In the genomic region with DNA sequence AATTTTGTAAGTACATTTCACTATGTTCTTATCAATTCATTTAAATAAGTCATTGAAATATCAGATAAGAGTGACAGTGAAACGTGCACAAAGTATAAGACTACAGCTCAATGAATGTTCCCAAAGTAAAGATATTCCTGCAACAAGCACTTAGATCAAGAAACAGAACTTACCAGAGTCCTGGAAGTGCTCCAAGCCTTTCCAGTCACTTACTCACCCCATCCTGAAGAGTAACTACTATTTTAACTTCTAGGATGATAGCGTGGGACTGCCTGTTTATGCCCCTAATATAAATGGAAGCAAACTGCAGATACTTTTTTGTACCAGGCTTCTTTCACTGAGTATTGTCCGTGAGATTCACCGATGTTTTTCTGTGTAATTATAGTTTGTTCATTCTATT, we compare ENCODE assay signal across 20 cellular contexts.
A peak's percentile ranks its signal among the peaks of the same experiment; 100 is the strongest.
DNase-seq lines count a peak whose midpoint lies in the region; ATAC-seq and TF ChIP-seq lines count a peak whose summit lies in the region.
"Had no signal": no experiment of that assay in that cellular context is flagged by ENCODE, and none has a peak within 500 bp of the region (broad histone marks: within the 10 kb centered on the region; RNA-seq: fewer than 3 reads in every experiment).

No MANE protein-coding gene starts in this region.

- no peaks in the 10 kb centered on the region for H3F3A ChIP-seq in GM23248 (ENCODE audit: insufficient read depth)

- no peaks in the 10 kb centered on the region for H3K79me2 ChIP-seq in GM23248 (ENCODE audit: insufficient read depth)

- no peaks in the 10 kb centered on the region for H3K9me3 ChIP-seq in GM23248 (ENCODE audit: low read depth)
- H3K9me3 ChIP-seq: adrenal gland, ovary had no signal

- intact Hi-C loops in activated CD4-positive, alpha-beta T cell treated with anti-CD3 and anti-CD28 coated beads for 36 hours (cut with DNase I, micrococcal nuclease), result no loop called here

- DNase-seq in GM23248 (peak; percentile 80), fibroblast of mammary gland (ENCODE audit: low read depth) (peak; percentile 67), renal cortical epithelial cell (ENCODE audit: low read depth) (peak; percentile 29)
- no peak for DNase-seq in activated CD4-positive, alpha-beta T cell treated with anti-CD3 and anti-CD28 coated beads for 36 hours
- DNase-seq in activated CD8-positive, alpha-beta memory T cell treated with anti-CD3 and anti-CD28 coated beads for 24 hours, result no peak
- DNase-seq: activated CD4-positive, CD25-positive, alpha-beta regulatory T cell treated with anti-CD3 and anti-CD28 coated beads, Interleukin-2, amount 50 U/mL, for 72 hours; activated effector memory CD4-positive, alpha-beta T cell treated with anti-CD3 and anti-CD28 coated beads, Interleukin-2, amount 50 U/mL, for 16 hours; adrenal gland; KG1; NCI-H1105; NCI-H774; ovary; stimulated activated CD4-positive, alpha-beta T cell treated with anti-CD3 and anti-CD28 coated beads, Interleukin-4, amount 100 ng/mL, for 4 hours; substantia nigra; T1000 had no signal

- no peak overlapping the region for H3K4me2 ChIP-seq in GM23248 (ENCODE audit: unreplicated experiment)
- H3K4me2 ChIP-seq: BLaER1 treated with 17β-estradiol and CSF1 and Interleukin-3, amounts not matched to agents 10 nM and 100 nM had no signal

- CTCF ChIA-PET in activated CD4-positive, alpha-beta T cell treated with anti-CD3 and anti-CD28 coated beads for 36 hours (lab: Charles Lee), result no interaction called here

- no peaks in the 10 kb centered on the region for H3K27me3 Mint-ChIP-seq in activated CD4-positive, alpha-beta T cell treated with anti-CD3 and anti-CD28 coated beads for 36 hours

- ATAC-seq in SK-N-SH treated with all-trans-retinoic acid at 6 μM for 48 hours, result peak; percentile 73
- ATAC-seq in activated CD4-positive, alpha-beta T cell treated with anti-CD3 and anti-CD28 coated beads for 36 hours, result no peak
- no peak for ATAC-seq in HG03095 (IDR thresholded peaks at IDR 0.05; ENCODE audit: unreplicated experiment)
- ATAC-seq: gastroesophageal sphincter had no signal

- H2AFZ ChIP-seq in GM23248, result no peak overlapping the region

- no peak overlapping the region for H3K4me3 ChIP-seq in GM23248
- H3K4me3 ChIP-seq in fibroblast of mammary gland (ENCODE audit: control insufficient read depth, low read depth, low read length), result no peak overlapping the region
- H3K4me3 ChIP-seq: adrenal gland; BLaER1 treated with 17β-estradiol and CSF1 and Interleukin-3, amounts not matched to agents 10 nM and 100 nM; gastroesophageal sphincter; ovary; SK-N-MC had no signal

- H3K4me3 Mint-ChIP-seq in activated CD4-positive, alpha-beta T cell treated with anti-CD3 and anti-CD28 coated beads for 36 hours, result no peak overlapping the region

- no peaks in the 10 kb centered on the region for H3K36me3 ChIP-seq in GM23248 (ENCODE audit: low read depth)
- H3K36me3 ChIP-seq: adrenal gland; BLaER1 treated with 17β-estradiol and CSF1 and Interleukin-3, amounts not matched to agents 10 nM and 100 nM; gastroesophageal sphincter; ovary had no signal

- no peaks in the 10 kb centered on the region for H3K27me3 ChIP-seq in GM23248 (replicated peaks; ENCODE audit: insufficient read depth)
- H3K27me3 ChIP-seq: adrenal gland; BLaER1 treated with 17β-estradiol and CSF1 and Interleukin-3, amounts not matched to agents 10 nM and 100 nM; gastroesophageal sphincter; ovary had no signal

- H3K27ac Mint-ChIP-seq in activated CD4-positive, alpha-beta T cell treated with anti-CD3 and anti-CD28 coated beads for 36 hours, result no peak overlapping the region

- 68% methylated on average over 4 of the region's 4 CpGs for WGBS in GM23248 (ENCODE audit: low coverage in 1 of 2, low lambda C conversion rate in 2 of 2, missing lambda C conversion rate in 2 of 2), 2 experiments

- no peaks in the 10 kb centered on the region for H3K36me3 Mint-ChIP-seq in activated CD4-positive, alpha-beta T cell treated with anti-CD3 and anti-CD28 coated beads for 36 hours (ENCODE audit: low read depth)

- no peaks in the 10 kb centered on the region for H3K4me1 Mint-ChIP-seq in activated CD4-positive, alpha-beta T cell treated with anti-CD3 and anti-CD28 coated beads for 36 hours

- POLR2A ChIA-PET in activated CD4-positive, alpha-beta T cell treated with anti-CD3 and anti-CD28 coated beads for 36 hours (lab: Charles Lee), result no interaction called here

- no peak for TF ChIP-seq CTCF in fibroblast of mammary gland (conservative IDR thresholded peaks at IDR 0.05; ENCODE audit: control insufficient read depth, insufficient read depth, low read depth, low read length)

- in situ Hi-C loops in GM23248 (cut with MboI), result no loop called here

- no peaks in the 10 kb centered on the region for H4K20me1 ChIP-seq in GM23248 (ENCODE audit: insufficient read depth)
- H4K20me1 ChIP-seq: BLaER1 treated with 17β-estradiol and CSF1 and Interleukin-3, amounts not matched to agents 10 nM and 100 nM had no signal

- H3K9me2 ChIP-seq in GM23248 (ENCODE audit: insufficient read depth), result no peaks in the 10 kb centered on the region

- H3K4me1 ChIP-seq in GM23248 (ENCODE audit: insufficient read depth), result no peaks in the 10 kb centered on the region; the same call in 1 of the 2 replicates
- H3K4me1 ChIP-seq: adrenal gland, gastroesophageal sphincter had no signal

- peaks cover 5% of the 10 kb centered on the region for H3K9me3 Mint-ChIP-seq in activated CD4-positive, alpha-beta T cell treated with anti-CD3 and anti-CD28 coated beads for 36 hours (ENCODE audit: low read depth)

- no peak overlapping the region for H3K9ac ChIP-seq in GM23248
- H3K9ac ChIP-seq: BLaER1 treated with 17β-estradiol and CSF1 and Interleukin-3, amounts not matched to agents 10 nM and 100 nM had no signal

- H3K27ac ChIP-seq in GM23248, result no peak overlapping the region
- H3K27ac ChIP-seq: adrenal gland; BLaER1 treated with 17β-estradiol and CSF1 and Interleukin-3, amounts not matched to agents 10 nM and 100 nM; gastroesophageal sphincter; ovary; SK-N-MC had no signal

TF ChIP-seq in SK-N-SH treated with all-trans-retinoic acid at 6 μM for 48 hours, 23 proteins besides CTCF, POLR2A, EP300 and RAD21:
- TF ChIP-seq ARNTL (CRISPR knock-in tag; IDR thresholded peaks at IDR 0.05; ENCODE audit: borderline replicate concordance, low read depth) (no peak), ISL1 (CRISPR knock-in tag; IDR thresholded peaks at IDR 0.05) (no peak), BACH2 (CRISPR knock-in tag; IDR thresholded peaks at IDR 0.05; ENCODE audit: borderline replicate concordance) (no peak), TOX (CRISPR knock-in tag; IDR thresholded peaks at IDR 0.05; ENCODE audit: borderline replicate concordance) (no peak)
- TF ChIP-seq, protein P1, sequence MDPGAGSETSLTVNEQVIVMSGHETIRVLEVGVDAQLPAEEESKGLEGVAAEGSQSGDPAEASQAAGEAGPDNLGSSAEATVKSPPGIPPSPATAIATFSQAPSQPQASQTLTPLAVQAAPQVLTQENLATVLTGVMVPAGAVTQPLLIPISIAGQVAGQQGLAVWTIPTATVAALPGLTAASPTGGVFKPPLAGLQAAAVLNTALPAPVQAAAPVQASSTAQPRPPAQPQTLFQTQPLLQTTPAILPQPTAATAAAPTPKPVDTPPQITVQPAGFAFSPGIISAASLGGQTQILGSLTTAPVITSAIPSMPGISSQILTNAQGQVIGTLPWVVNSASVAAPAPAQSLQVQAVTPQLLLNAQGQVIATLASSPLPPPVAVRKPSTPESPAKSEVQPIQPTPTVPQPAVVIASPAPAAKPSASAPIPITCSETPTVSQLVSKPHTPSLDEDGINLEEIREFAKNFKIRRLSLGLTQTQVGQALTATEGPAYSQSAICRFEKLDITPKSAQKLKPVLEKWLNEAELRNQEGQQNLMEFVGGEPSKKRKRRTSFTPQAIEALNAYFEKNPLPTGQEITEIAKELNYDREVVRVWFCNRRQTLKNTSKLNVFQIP (CRISPR knock-in tag; IDR thresholded peaks at IDR 0.05; ENCODE audit: borderline replicate concordance, low read depth), result no peak
- TF ChIP-seq, protein P2, sequence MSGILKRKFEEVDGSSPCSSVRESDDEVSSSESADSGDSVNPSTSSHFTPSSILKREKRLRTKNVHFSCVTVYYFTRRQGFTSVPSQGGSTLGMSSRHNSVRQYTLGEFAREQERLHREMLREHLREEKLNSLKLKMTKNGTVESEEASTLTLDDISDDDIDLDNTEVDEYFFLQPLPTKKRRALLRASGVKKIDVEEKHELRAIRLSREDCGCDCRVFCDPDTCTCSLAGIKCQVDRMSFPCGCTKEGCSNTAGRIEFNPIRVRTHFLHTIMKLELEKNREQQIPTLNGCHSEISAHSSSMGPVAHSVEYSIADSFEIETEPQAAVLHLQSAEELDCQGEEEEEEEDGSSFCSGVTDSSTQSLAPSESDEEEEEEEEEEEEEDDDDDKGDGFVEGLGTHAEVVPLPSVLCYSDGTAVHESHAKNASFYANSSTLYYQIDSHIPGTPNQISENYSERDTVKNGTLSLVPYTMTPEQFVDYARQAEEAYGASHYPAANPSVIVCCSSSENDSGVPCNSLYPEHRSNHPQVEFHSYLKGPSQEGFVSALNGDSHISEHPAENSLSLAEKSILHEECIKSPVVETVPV (CRISPR knock-in tag; IDR thresholded peaks at IDR 0.05), result no peak
- TF ChIP-seq, protein P3, sequence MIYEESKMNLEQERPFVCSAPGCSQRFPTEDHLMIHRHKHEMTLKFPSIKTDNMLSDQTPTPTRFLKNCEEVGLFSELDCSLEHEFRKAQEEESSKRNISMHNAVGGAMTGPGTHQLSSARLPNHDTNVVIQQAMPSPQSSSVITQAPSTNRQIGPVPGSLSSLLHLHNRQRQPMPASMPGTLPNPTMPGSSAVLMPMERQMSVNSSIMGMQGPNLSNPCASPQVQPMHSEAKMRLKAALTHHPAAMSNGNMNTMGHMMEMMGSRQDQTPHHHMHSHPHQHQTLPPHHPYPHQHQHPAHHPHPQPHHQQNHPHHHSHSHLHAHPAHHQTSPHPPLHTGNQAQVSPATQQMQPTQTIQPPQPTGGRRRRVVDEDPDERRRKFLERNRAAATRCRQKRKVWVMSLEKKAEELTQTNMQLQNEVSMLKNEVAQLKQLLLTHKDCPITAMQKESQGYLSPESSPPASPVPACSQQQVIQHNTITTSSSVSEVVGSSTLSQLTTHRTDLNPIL (CRISPR knock-in tag; IDR thresholded peaks at IDR 0.05; ENCODE audit: low read depth), result no peak

Comparison
In these comparisons a context has a peak if more than half of its experiments do, and no peak if none do; other contexts are left out.
1. DNase-seq: peak in GM23248 (single experiment), fibroblast of mammary gland (single experiment) and renal cortical epithelial cell (single experiment); none in activated CD4-positive, alpha-beta T cell treated with anti-CD3 and anti-CD28 coated beads for 36 hours (single experiment) and activated CD8-positive, alpha-beta memory T cell treated with anti-CD3 and anti-CD28 coated beads for 24 hours (single experiment).